1 cellular context compared by ENCODE assay signal in the genomic region with DNA sequence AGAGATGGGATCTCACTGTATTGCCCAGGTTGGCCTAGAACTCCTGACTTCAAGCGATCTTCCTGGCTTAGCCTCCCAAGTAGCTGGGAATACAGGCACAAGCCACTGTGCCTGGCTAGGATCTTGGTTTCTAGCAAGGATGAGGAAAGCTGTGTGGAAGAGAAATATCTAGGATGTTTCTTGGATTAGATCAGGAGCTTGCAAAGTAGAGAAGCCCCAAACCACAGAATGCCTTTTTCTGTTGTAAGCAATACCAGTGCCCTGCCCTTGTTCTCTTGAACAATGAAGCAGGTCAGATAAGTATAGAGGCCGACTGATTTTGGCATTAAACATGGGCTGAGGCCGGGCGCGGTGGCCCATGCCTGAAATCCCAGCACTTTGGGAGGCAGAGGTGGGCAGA.
TF ChIP-seq lines count a peak whose summit lies in the region.

No MANE protein-coding gene starts in this region.

TF ChIP-seq in HCT116, 20 proteins besides CTCF, POLR2A, EP300 and RAD21:
- TF ChIP-seq ZNF274 (IDR thresholded peaks at IDR 0.05; ENCODE audit: low read depth, low read length) (no peak), EGR1 (IDR thresholded peaks at IDR 0.05; ENCODE audit: low read depth) (no peak)
